Comparison of ENCODE assay signal across 18 cellular contexts in genomic region chr14:22040781-22041125, GRCh38.
DNase-seq lines count a peak whose midpoint lies in the region; ATAC-seq and TF ChIP-seq lines count a peak whose summit lies in the region.
"Had no signal": no experiment of that assay in that cellular context is flagged by ENCODE, and none has a peak within 500 bp of the region (broad histone marks: within the 10 kb centered on the region; RNA-seq: fewer than 3 reads in every experiment).

No MANE protein-coding gene starts in this region.

- H3K27me3 Mint-ChIP-seq in activated T-cell treated with anti-CD3 and anti-CD28 coated beads, Interleukin-2, amount 50 U/mL, for 4 hours (ENCODE audit: low read depth), result no peaks in the 10 kb centered on the region
- peaks cover 2% of the 10 kb centered on the region for H3K27me3 Mint-ChIP-seq in activated T-helper 1 cell treated with anti-CD3 and anti-CD28 coated beads, Interleukin-12 subunit alpha, Interleukin-12 subunit beta, Interleukin-2, Interleukin-4 antibody, amounts not matched to agents 30 ng/mL and 10 ng/mL and 1 ng/mL, durations not matched to agents 14 hours and 24 hours and 36 hours (ENCODE audit: insufficient read depth)
- no peaks in the 10 kb centered on the region for H3K27me3 Mint-ChIP-seq in neural progenitor cell (ENCODE audit: insufficient read depth, low read depth)

- peak overlapping the region; percentile 24 for H3K27ac Mint-ChIP-seq in activated T-helper 1 cell treated with anti-CD3 and anti-CD28 coated beads, Interleukin-12 subunit alpha, Interleukin-12 subunit beta, Interleukin-2, Interleukin-4 antibody, amounts not matched to agents 30 ng/mL and 10 ng/mL and 1 ng/mL, durations not matched to agents 14 hours and 24 hours and 36 hours
- no peak overlapping the region for H3K27ac Mint-ChIP-seq in neural progenitor cell

- DNase-seq in activated T-cell treated with anti-CD3 and anti-CD28 coated beads, Interleukin-2, amount 50 U/mL, for 4 hours, result no peak
- no peak for DNase-seq in activated T-cell treated with anti-CD3 and anti-CD28 coated beads, Interleukin-2, amount 50 U/mL, for 1 hour
- DNase-seq in activated T-helper 1 cell treated with anti-CD3 and anti-CD28 coated beads, Interleukin-12 subunit alpha, Interleukin-12 subunit beta, Interleukin-2, Interleukin-4 antibody, amounts not matched to agents 30 ng/mL and 10 ng/mL and 1 ng/mL, durations not matched to agents 14 hours and 24 hours and 36 hours (ENCODE audit: low spot score), result no peak
- DNase-seq in neural progenitor cell (ENCODE audit: low spot score) (peak; percentile 35), SKM-1 (lab: John Stamatoyannopoulos, UW; ENCODE audit: unreplicated experiment) (no peak)
- no peak for DNase-seq in activated CD4-positive, CD25-positive, alpha-beta regulatory T cell (lab: John Stamatoyannopoulos, UW)
- DNase-seq: anterior cingulate cortex, esophagus squamous epithelium, left lung, NCI-H1092, NCI-H187 treated with DMSO at 0.1 percent for 48 hours, NCI-H526 treated with DMSO at 0.1 percent for 48 hours, SJCRH30 had no signal

- peaks cover 12% of the 10 kb centered on the region for H3K27me3 ChIP-seq in neural progenitor cell
- H3K27me3 ChIP-seq: esophagus squamous epithelium, left lung, SJCRH30 had no signal

- peaks cover 8% of the 10 kb centered on the region for H3K4me1 ChIP-seq in neural progenitor cell
- H3K4me1 ChIP-seq: esophagus squamous epithelium, left lung, SJCRH30 had no signal

- H2AFZ ChIP-seq in neural progenitor cell (replicated peaks), result peak overlapping the region; percentile 51

- H4K20me1 ChIP-seq in neural progenitor cell (ENCODE audit: low read depth), result no peaks in the 10 kb centered on the region

- no peaks in the 10 kb centered on the region for H3F3A ChIP-seq in neural progenitor cell (ENCODE audit: low read depth)

- H3K4me3 ChIP-seq in neural progenitor cell, result no peak overlapping the region
- H3K4me3 ChIP-seq: coronary artery, esophagus squamous epithelium, GM12878, left lung, SJCRH30, skin epidermis had no signal

- peak overlapping the region; percentile 5 for H3K4me2 ChIP-seq in neural progenitor cell

- no peaks in the 10 kb centered on the region for H3K36me3 ChIP-seq in KOPT-K1 (ENCODE audit: insufficient read depth, low read length)
- H3K36me3 ChIP-seq in neural progenitor cell, result no peaks in the 10 kb centered on the region
- H3K36me3 ChIP-seq: esophagus squamous epithelium, left lung, SJCRH30 had no signal

- H3K4me1 Mint-ChIP-seq in activated T-cell treated with anti-CD3 and anti-CD28 coated beads, Interleukin-2, amount 50 U/mL, for 4 hours (ENCODE audit: low read depth), result peaks cover 9% of the 10 kb centered on the region
- H3K4me1 Mint-ChIP-seq in activated T-helper 1 cell treated with anti-CD3 and anti-CD28 coated beads, Interleukin-12 subunit alpha, Interleukin-12 subunit beta, Interleukin-2, Interleukin-4 antibody, amounts not matched to agents 30 ng/mL and 10 ng/mL and 1 ng/mL, durations not matched to agents 14 hours and 24 hours and 36 hours (ENCODE audit: low read depth), result peaks cover 8% of the 10 kb centered on the region
- no peaks in the 10 kb centered on the region for H3K4me1 Mint-ChIP-seq in neural progenitor cell

- TF ChIP-seq CTCF in neural progenitor cell (IDR thresholded peaks at IDR 0.05), result no peak

- no peak overlapping the region for H3K9ac ChIP-seq in neural progenitor cell

- H3K4me3 Mint-ChIP-seq in activated T-cell treated with anti-CD3 and anti-CD28 coated beads, Interleukin-2, amount 50 U/mL, for 4 hours, result peak overlapping the region; percentile 74
- H3K4me3 Mint-ChIP-seq in activated T-helper 1 cell treated with anti-CD3 and anti-CD28 coated beads, Interleukin-12 subunit alpha, Interleukin-12 subunit beta, Interleukin-2, Interleukin-4 antibody, amounts not matched to agents 30 ng/mL and 10 ng/mL and 1 ng/mL, durations not matched to agents 14 hours and 24 hours and 36 hours, result peak overlapping the region; percentile 77
- no peak overlapping the region for H3K4me3 Mint-ChIP-seq in neural progenitor cell

- no peaks in the 10 kb centered on the region for H3K79me2 ChIP-seq in neural progenitor cell (ENCODE audit: low read depth)

- intact Hi-C loops in activated T-helper 1 cell treated with anti-CD3 and anti-CD28 coated beads, Interleukin-12 subunit alpha, Interleukin-12 subunit beta, Interleukin-2, Interleukin-4 antibody, amounts not matched to agents 30 ng/mL and 10 ng/mL and 1 ng/mL, durations not matched to agents 14 hours and 24 hours and 36 hours (cut with micrococcal nuclease), result loop anchor here (2.0 kb wide), 1 partner anchor 122 kb away; no protein-coding TSS in a partner anchor

- no peaks in the 10 kb centered on the region for H3K36me3 Mint-ChIP-seq in activated T-cell treated with anti-CD3 and anti-CD28 coated beads, Interleukin-2, amount 50 U/mL, for 4 hours (ENCODE audit: insufficient read depth)
- H3K36me3 Mint-ChIP-seq in activated T-helper 1 cell treated with anti-CD3 and anti-CD28 coated beads, Interleukin-12 subunit alpha, Interleukin-12 subunit beta, Interleukin-2, Interleukin-4 antibody, amounts not matched to agents 30 ng/mL and 10 ng/mL and 1 ng/mL, durations not matched to agents 14 hours and 24 hours and 36 hours (ENCODE audit: low read depth), result no peaks in the 10 kb centered on the region
- H3K36me3 Mint-ChIP-seq in neural progenitor cell, result no peaks in the 10 kb centered on the region

- no peak for ATAC-seq in activated T-cell treated with anti-CD3 and anti-CD28 coated beads, Interleukin-2, amount 50 U/mL, for 4 hours

- H3K9me3 ChIP-seq in KOPT-K1 (ENCODE audit: insufficient read depth, low read length, poor library complexity, severe bottlenecking), result no peaks in the 10 kb centered on the region
- no peaks in the 10 kb centered on the region for H3K9me3 ChIP-seq in neural progenitor cell (ENCODE audit: low read depth)
- H3K9me3 ChIP-seq: esophagus squamous epithelium, left lung, SJCRH30 had no signal

- peak overlapping the region; percentile 35 for H3K27ac ChIP-seq in KOPT-K1 (ENCODE audit: low read depth, low read length, poor library complexity, severe bottlenecking)
- H3K27ac ChIP-seq in neural progenitor cell, result no peak overlapping the region
- H3K27ac ChIP-seq: coronary artery, esophagus squamous epithelium, left lung, SJCRH30, VCaP had no signal

- H3K9me3 Mint-ChIP-seq in activated T-cell treated with anti-CD3 and anti-CD28 coated beads, Interleukin-2, amount 50 U/mL, for 4 hours, result no peaks in the 10 kb centered on the region
- no peaks in the 10 kb centered on the region for H3K9me3 Mint-ChIP-seq in activated T-helper 1 cell treated with anti-CD3 and anti-CD28 coated beads, Interleukin-12 subunit alpha, Interleukin-12 subunit beta, Interleukin-2, Interleukin-4 antibody, amounts not matched to agents 30 ng/mL and 10 ng/mL and 1 ng/mL, durations not matched to agents 14 hours and 24 hours and 36 hours
- H3K9me3 Mint-ChIP-seq in neural progenitor cell, result no peaks in the 10 kb centered on the region
